In genomic region chr9:134178781-134179551, GRCh38 we compare ENCODE assay signal across 14 cellular contexts. TPM values are rescaled to one million over a fixed set of nuclear protein-coding genes. Genes with fewer than 3 reads are reported as not detected.
DNase-seq lines count a peak whose midpoint lies in the region; ATAC-seq, FAIRE-seq and TF ChIP-seq lines count a peak whose summit lies in the region.
"Had no signal": no experiment of that assay in that cellular context is flagged by ENCODE, and none has a peak within 500 bp of the region (broad histone marks: within the 10 kb centered on the region; RNA-seq: fewer than 3 reads in every experiment).

No MANE protein-coding gene starts in this region.

- ATAC-seq in WTC11: no peak
- ATAC-seq in HG03378 (IDR thresholded peaks at IDR 0.05; ENCODE audit: unreplicated experiment): no peak
- ATAC-seq in HG03565 (IDR thresholded peaks at IDR 0.05; ENCODE audit: unreplicated experiment): no peak

- H3K4me1 Mint-ChIP-seq in WTC11: peaks cover 3% of the 10 kb centered on the region

- TF ChIP-seq CTCF in WTC11 (IDR thresholded peaks at IDR 0.05): no peak

- peaks cover 34 to 44% (median 37%) of the 10 kb centered on the region in 3 donors for H3K4me1 ChIP-seq in skeletal muscle tissue (ENCODE audit: control insufficient read depth in 3 of 3, insufficient read depth in 3 of 3, low read length in 3 of 3)

- H3K36me3 ChIP-seq in skeletal muscle tissue (ENCODE audit: control insufficient read depth in 3 of 3, insufficient read depth in 3 of 3, low read length in 3 of 3): no peaks in the 10 kb centered on the region
- H3K36me3 ChIP-seq: breast epithelium, SJSA1, stomach had no signal

- H3K4me3 ChIP-seq in skeletal muscle tissue (ENCODE audit: low read length in 3 of 3): peak overlapping the region in 1 of 3 donors; percentile 6
- H3K4me3 ChIP-seq: breast epithelium, SJSA1, stomach had no signal

- DNase-seq in GM12892 (ENCODE audit: insufficient read length) (peak; percentile 9), WTC11 (ENCODE audit: low spot score) (no peak), iPS-NIHi11 (ENCODE audit: low spot score) (peak; percentile 10), OCI-M1 (lab: John Stamatoyannopoulos, UW) (no peak)
- DNase-seq: activated CD8-positive, alpha-beta memory T cell treated with anti-CD3 and anti-CD28 coated beads for 24 hours; DMS79; foreskin fibroblast; HFFc6; stomach had no signal

- peaks cover 0 to 16% (median 13%) of the 10 kb centered on the region in 3 donors for H3K27me3 ChIP-seq in skeletal muscle tissue (ENCODE audit: control insufficient read depth in 3 of 3, insufficient read depth in 3 of 3, low read length in 3 of 3)

- H3K27me3 Mint-ChIP-seq in WTC11 (ENCODE audit: low read depth): no peaks in the 10 kb centered on the region

- no peak overlapping the region for H3K4me3 Mint-ChIP-seq in WTC11
- H3K4me3 Mint-ChIP-seq: HFFc6 had no signal

- H3K27ac ChIP-seq in skeletal muscle tissue (ENCODE audit: low read depth, low read length): peak overlapping the region; percentile 36
- H3K27ac ChIP-seq: SJSA1 had no signal

- no peak for FAIRE-seq in GM12892 (lab: Jason Lieb, UNC)

- peak overlapping the region; percentile 20 to 45 (median 32) for H3K9ac ChIP-seq in skeletal muscle tissue (ENCODE audit: low read depth in 1 of 3, low read length in 3 of 3)

- CTCF ChIA-PET in WTC11 (lab: Charles Lee): interaction anchor here (0.9 kb wide), 1 partner anchor 31 kb away, joined by 3 read pairs; no protein-coding TSS in a partner anchor

- TF ChIP-seq POLR2A in GM12892 (IDR thresholded peaks at IDR 0.05; ENCODE audit: low read depth, low read length): no peak

- peaks cover 6% of the 10 kb centered on the region for H3K36me3 Mint-ChIP-seq in WTC11

- POLR2A ChIA-PET in WTC11 (lab: Charles Lee): no interaction called here

- H3K27ac Mint-ChIP-seq in WTC11: peak overlapping the region; percentile 33; the same call in 1 of the 2 replicates
- H3K27ac Mint-ChIP-seq: HFFc6 had no signal

- peaks cover 10% of the 10 kb centered on the region for H3K9me3 Mint-ChIP-seq in WTC11

- no peaks in the 10 kb centered on the region for H3K9me3 ChIP-seq in skeletal muscle tissue (ENCODE audit: control insufficient read depth in 3 of 3, low read length in 3 of 3)
- H3K9me3 ChIP-seq: breast epithelium, SJSA1, stomach had no signal

TF ChIP-seq in WTC11, 78 proteins besides CTCF, POLR2A, EP300 and RAD21 (continues in another document):
- TF ChIP-seq NR2C2 (CRISPR knock-in tag; IDR thresholded peaks at IDR 0.05) (no peak), E2F4 (CRISPR knock-in tag; IDR thresholded peaks at IDR 0.05; ENCODE audit: borderline replicate concordance, low read depth) (no peak), AR (CRISPR knock-in tag; IDR thresholded peaks at IDR 0.05) (no peak), ETV6 (CRISPR knock-in tag; IDR thresholded peaks at IDR 0.05) (no peak), ATF1 (CRISPR knock-in tag; IDR thresholded peaks at IDR 0.05) (no peak), ZNF281 (CRISPR knock-in tag; IDR thresholded peaks at IDR 0.05) (no peak), ZNF512 (CRISPR knock-in tag; IDR thresholded peaks at IDR 0.05; ENCODE audit: borderline replicate concordance) (no peak), KAT7 (CRISPR knock-in tag; IDR thresholded peaks at IDR 0.05; ENCODE audit: borderline replicate concordance) (no peak)

RNA-seq across cellular contexts. Expression of gene RNU6ATAC, which starts 14.6 kb away (rescaled TPM):
- polyA plus RNA-seq in GM12892 (2012; ENCODE audit: missing spikeins): not detected
- total RNA-seq in WTC11 (2021) (87.0 to 124 TPM (median 117 TPM) in 3 replicates), skeletal muscle tissue (not detected)
- total RNA-seq: breast epithelium, SJSA1, stomach had no signal
- polyA plus RNA-seq: stomach had no signal

RNA-seq across cellular contexts. Expression of gene WDR5, which starts 43.1 kb away (rescaled TPM):
- polyA plus RNA-seq in GM12892 (2012; ENCODE audit: missing spikeins): 23.4 TPM
- total RNA-seq in WTC11 (2021): 54.2 to 62.5 TPM (median 56.5 TPM) in 3 replicates
- total RNA-seq in skeletal muscle tissue: 28.2 TPM

Comparison
In these comparisons a context has a peak if more than half of its experiments do, and no peak if none do; other contexts are left out.
1. DNase-seq: peak in GM12892 (single experiment) and iPS-NIHi11 (single experiment); none in WTC11 (single experiment) and OCI-M1 (single experiment).
2. RNA of gene RNU6ATAC, which starts 14.6 kb away (total RNA-seq): 87.0 to 124 TPM in WTC11; not detected in skeletal muscle tissue (single experiment); every median in the first group is over 10 times any median in the second.